ENCODE assay signal across 10 cellular contexts in the genomic region with DNA sequence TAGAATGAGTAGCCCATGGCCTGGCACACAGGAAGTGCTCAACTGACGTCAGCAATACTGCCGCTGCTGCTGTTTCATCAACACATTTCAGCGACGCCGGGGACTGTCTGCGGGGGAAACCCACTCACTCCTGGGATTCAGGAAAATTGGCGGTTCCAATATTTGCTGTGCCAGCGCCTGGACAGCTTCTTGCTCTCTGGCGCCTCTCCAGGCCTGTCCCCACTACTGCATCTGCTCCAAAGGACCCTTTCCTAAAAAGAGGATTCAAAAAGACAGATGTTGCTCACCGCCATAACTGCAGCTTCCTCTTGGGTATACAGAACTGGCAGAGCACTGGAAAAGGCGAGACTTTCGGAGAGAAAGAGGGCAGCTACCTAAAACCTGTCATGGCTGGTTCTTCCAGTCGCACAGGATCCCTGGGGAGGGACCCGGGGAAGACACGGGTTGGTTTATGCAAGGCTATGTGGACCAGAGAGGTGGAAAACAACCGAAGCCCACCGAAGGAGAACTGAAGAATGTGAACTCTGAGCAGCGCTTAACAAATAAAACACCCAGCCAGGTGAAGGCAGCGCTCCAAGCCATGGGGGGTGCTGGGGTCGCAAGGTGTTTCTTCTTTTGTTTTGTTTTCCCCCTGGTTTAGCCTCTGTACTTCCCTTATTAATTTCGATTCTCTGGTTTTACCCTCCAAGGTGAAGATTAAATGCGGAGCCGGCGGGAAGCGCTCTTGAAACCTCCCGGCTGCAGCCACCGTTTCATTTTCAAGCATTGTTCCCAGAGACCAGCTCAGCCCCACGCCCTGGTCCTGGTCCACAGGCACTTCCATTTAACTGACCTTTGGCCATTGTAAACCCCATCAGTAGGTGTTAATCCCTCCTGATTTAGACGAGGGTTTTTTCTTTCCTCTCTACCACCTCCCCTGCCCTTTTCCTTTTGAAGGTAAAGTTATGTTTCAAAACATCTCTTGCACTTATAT. TPM values are rescaled to one million over a fixed set of nuclear protein-coding genes. Genes with fewer than 3 reads are reported as not detected.
DNase-seq lines count a peak whose midpoint lies in the region; ATAC-seq and TF ChIP-seq lines count a peak whose summit lies in the region.
"Had no signal": no experiment of that assay in that cellular context is flagged by ENCODE, and none has a peak within 500 bp of the region (broad histone marks: within the 10 kb centered on the region; RNA-seq: fewer than 3 reads in every experiment).

No MANE protein-coding gene starts in this region.

- H3K9me3 Mint-ChIP-seq in type B pancreatic cell: no peaks in the 10 kb centered on the region
- H3K9me3 Mint-ChIP-seq in activated T-helper 17 cell treated with anti-CD3 and anti-CD28 coated beads, Interleukin-2, amount 50 U/mL, for 72 hours: no peaks in the 10 kb centered on the region
- H3K9me3 Mint-ChIP-seq: CD4-positive, CD25-positive, alpha-beta regulatory T cell had no signal

- peaks cover 35% of the 10 kb centered on the region for H3K27me3 ChIP-seq in foreskin keratinocyte

- TF ChIP-seq CTCF in foreskin keratinocyte (conservative IDR thresholded peaks at IDR 0.05): peak; percentile 61
- peak; percentile 71 for TF ChIP-seq CTCF in type B pancreatic cell (conservative IDR thresholded peaks at IDR 0.05)

- DNase-seq in SKM-1 (lab: John Stamatoyannopoulos, UW; ENCODE audit: unreplicated experiment) (peak; percentile 11), SKM-1 treated with dmso at 0.1 percent for 144 hours (lab: John Stamatoyannopoulos, UW; ENCODE audit: unreplicated experiment) (no peak), RKO (ENCODE audit: low spot score) (peak; percentile 25), foreskin keratinocyte (peak in 1 of 2 donors; percentile 4), type B pancreatic cell (ENCODE audit: extremely low spot score, unreplicated experiment) (no peak), NCI-H146 treated with DMSO at 0.1 percent for 48 hours (lab: John Stamatoyannopoulos, UW; ENCODE audit: unreplicated experiment) (no peak), NCI-H510A treated with DMSO at 0.1 percent for 48 hours (lab: John Stamatoyannopoulos, UW) (no peak)
- DNase-seq: CD4-positive, CD25-positive, alpha-beta regulatory T cell; effector CD4-positive, alpha-beta T cell had no signal

- H3K4me1 ChIP-seq in foreskin keratinocyte: no peaks in the 10 kb centered on the region

- ATAC-seq in foreskin keratinocyte: peak; percentile 72
- ATAC-seq in activated T-helper 17 cell treated with anti-CD3 and anti-CD28 coated beads, Interleukin-2, amount 50 U/mL, for 72 hours (replicated peaks): no peak

- no peak overlapping the region for H3K27ac Mint-ChIP-seq in type B pancreatic cell
- H3K27ac Mint-ChIP-seq in activated T-helper 17 cell treated with anti-CD3 and anti-CD28 coated beads, Interleukin-2, amount 50 U/mL, for 72 hours: no peak overlapping the region
- H3K27ac Mint-ChIP-seq: CD4-positive, CD25-positive, alpha-beta regulatory T cell had no signal

- no peaks in the 10 kb centered on the region for H3K36me3 Mint-ChIP-seq in type B pancreatic cell
- no peaks in the 10 kb centered on the region for H3K36me3 Mint-ChIP-seq in activated T-helper 17 cell treated with anti-CD3 and anti-CD28 coated beads, Interleukin-2, amount 50 U/mL, for 72 hours (ENCODE audit: low read depth)
- H3K36me3 Mint-ChIP-seq: CD4-positive, CD25-positive, alpha-beta regulatory T cell had no signal

- peak overlapping the region; percentile 62 for H3K4me3 Mint-ChIP-seq in type B pancreatic cell
- no peak overlapping the region for H3K4me3 Mint-ChIP-seq in activated T-helper 17 cell treated with anti-CD3 and anti-CD28 coated beads, Interleukin-2, amount 50 U/mL, for 72 hours
- H3K4me3 Mint-ChIP-seq: CD4-positive, CD25-positive, alpha-beta regulatory T cell had no signal

- H3K27me3 Mint-ChIP-seq in type B pancreatic cell: peaks cover 27% of the 10 kb centered on the region
- H3K27me3 Mint-ChIP-seq in activated T-helper 17 cell treated with anti-CD3 and anti-CD28 coated beads, Interleukin-2, amount 50 U/mL, for 72 hours: peaks cover 16% of the 10 kb centered on the region

- H3K27ac ChIP-seq in foreskin keratinocyte: no peak overlapping the region

- peaks cover 4% of the 10 kb centered on the region for H3K4me1 Mint-ChIP-seq in type B pancreatic cell (ENCODE audit: unreplicated experiment)
- H3K4me1 Mint-ChIP-seq in activated T-helper 17 cell treated with anti-CD3 and anti-CD28 coated beads, Interleukin-2, amount 50 U/mL, for 72 hours: no peaks in the 10 kb centered on the region
- H3K4me1 Mint-ChIP-seq: CD4-positive, CD25-positive, alpha-beta regulatory T cell had no signal

RNA-seq across cellular contexts. Expression of a gene that starts 39.5 kb away (rescaled TPM):
- total RNA-seq in foreskin keratinocyte: 0.14 TPM in 1 of 2 replicates, not detected in the other
- polyA plus RNA-seq in foreskin keratinocyte: 0.08 and 0.12 TPM in 2 replicates
- total RNA-seq in type B pancreatic cell (ENCODE audit: low replicate concordance): 1.4 and 4.4 TPM in 2 replicates
- not detected for total RNA-seq in activated T-helper 17 cell treated with anti-CD3 and anti-CD28 coated beads, Interleukin-2, amount 50 U/mL, for 72 hours
- total RNA-seq: CD4-positive, CD25-positive, alpha-beta regulatory T cell had no signal
- polyA plus RNA-seq: CD4-positive, CD25-positive, alpha-beta regulatory T cell had no signal

Comparison
In these comparisons a context has a peak if more than half of its experiments do, and no peak if none do; other contexts are left out.
1. DNase-seq: peak in SKM-1 (single experiment) and RKO (single experiment); none in SKM-1 treated with dmso at 0.1 percent for 144 hours (single experiment), type B pancreatic cell (single experiment), NCI-H146 treated with DMSO at 0.1 percent for 48 hours (single experiment) and NCI-H510A treated with DMSO at 0.1 percent for 48 hours (single experiment).